In genomic region chr17:57404807-57405485, GRCh38 we compare ENCODE assay signal across 25 cellular contexts.
DNase-seq lines count a peak whose midpoint lies in the region; ATAC-seq, FAIRE-seq and TF ChIP-seq lines count a peak whose summit lies in the region.
"Had no signal": no experiment of that assay in that cellular context is flagged by ENCODE, and none has a peak within 500 bp of the region (broad histone marks: within the 10 kb centered on the region; RNA-seq: fewer than 3 reads in every experiment).

No MANE protein-coding gene starts in this region.

- 50 to 61% (median 57%) methylated on average over 5 of the region's 5 CpGs for WGBS in psoas muscle, 3 donors

- no peaks in the 10 kb centered on the region for H4K20me1 ChIP-seq in Karpas-422 (ENCODE audit: insufficient read depth, low read depth, low read length)

- H2AFZ ChIP-seq in Karpas-422 (ENCODE audit: low read length) = no peak overlapping the region

- peaks cover 20 to 41% of the 10 kb centered on the region in 2 donors for H3K4me1 Mint-ChIP-seq in natural killer cell

- H3K79me2 ChIP-seq in Karpas-422 (ENCODE audit: low read length) = peaks cover 98% of the 10 kb centered on the region

- H3K9me3 Mint-ChIP-seq in natural killer cell = no peaks in the 10 kb centered on the region
- H3K9me3 Mint-ChIP-seq: activated CD4-positive, alpha-beta memory T cell treated with anti-CD3 and anti-CD28 coated beads, Interleukin-2, amount 10 ng/mL, durations not matched to agents 7 days and 5 days; activated naive CD4-positive, alpha-beta T cell treated with anti-CD3 and anti-CD28 coated beads for 36 hours; immature natural killer cell had no signal

- H3K4me3 Mint-ChIP-seq in natural killer cell = no peak overlapping the region
- H3K4me3 Mint-ChIP-seq: activated CD4-positive, alpha-beta memory T cell treated with anti-CD3 and anti-CD28 coated beads, Interleukin-2, amount 10 ng/mL, durations not matched to agents 7 days and 5 days; activated naive CD4-positive, alpha-beta T cell treated with anti-CD3 and anti-CD28 coated beads for 36 hours; immature natural killer cell; T-helper 17 cell had no signal

- no peaks in the 10 kb centered on the region for H3K27me3 Mint-ChIP-seq in natural killer cell (ENCODE audit: low read depth in 2 of 2)
- H3K27me3 Mint-ChIP-seq: activated CD4-positive, alpha-beta memory T cell treated with anti-CD3 and anti-CD28 coated beads, Interleukin-2, amount 10 ng/mL, durations not matched to agents 7 days and 5 days; T-helper 17 cell had no signal

- H3K27ac Mint-ChIP-seq in natural killer cell = no peak overlapping the region
- H3K27ac Mint-ChIP-seq: activated CD4-positive, alpha-beta memory T cell treated with anti-CD3 and anti-CD28 coated beads, Interleukin-2, amount 10 ng/mL, durations not matched to agents 7 days and 5 days; activated naive CD4-positive, alpha-beta T cell treated with anti-CD3 and anti-CD28 coated beads for 36 hours had no signal

- no peaks in the 10 kb centered on the region for H3K27me3 ChIP-seq in Karpas-422 (ENCODE audit: low read length)
- no peaks in the 10 kb centered on the region for H3K27me3 ChIP-seq in psoas muscle (ENCODE audit: insufficient read depth in 3 of 3, low read length in 2 of 3)
- H3K27me3 ChIP-seq: testis had no signal

- TF ChIP-seq CTCF in kidney (IDR thresholded peaks at IDR 0.05; ENCODE audit: borderline replicate concordance, extremely low read depth, insufficient read depth) = no peak
- no peak for TF ChIP-seq CTCF in psoas muscle (IDR thresholded peaks at IDR 0.05)
- TF ChIP-seq CTCF in natural killer cell (IDR thresholded peaks at IDR 0.05) = no peak

- H3K9me3 ChIP-seq in Karpas-422 (ENCODE audit: low read length) (no peaks in the 10 kb centered on the region), kidney (ENCODE audit: control insufficient read depth in 1 of 2, low read length in 2 of 2) (no peaks in the 10 kb centered on the region), psoas muscle (no peaks in the 10 kb centered on the region)
- H3K9me3 ChIP-seq: Caco-2, SK-N-SH, testis had no signal

- H3K4me1 ChIP-seq in Karpas-422 (ENCODE audit: low read length) = peaks cover 93% of the 10 kb centered on the region
- H3K4me1 ChIP-seq in kidney (ENCODE audit: control insufficient read depth in 1 of 2, insufficient read depth in 1 of 2, low read depth in 1 of 2, low read length in 2 of 2) = peaks cover 32 to 35% of the 10 kb centered on the region in 2 donors
- peaks cover 65% of the 10 kb centered on the region for H3K4me1 ChIP-seq in psoas muscle

- H3K36me3 ChIP-seq in Karpas-422 (ENCODE audit: insufficient read depth, low read length) = peaks cover 18% of the 10 kb centered on the region; the same call in 1 of the 2 replicates
- peaks cover 0 to 7% of the 10 kb centered on the region in 2 donors for H3K36me3 ChIP-seq in kidney (ENCODE audit: control insufficient read depth in 1 of 2, insufficient read depth in 2 of 2, low read length in 2 of 2)
- no peaks in the 10 kb centered on the region for H3K36me3 ChIP-seq in psoas muscle (ENCODE audit: insufficient read depth in 1 of 2, low read depth in 1 of 2)

- H3K4me2 ChIP-seq in Karpas-422 (ENCODE audit: low read depth, low read length, poor library complexity, severe bottlenecking) = no peak overlapping the region
- H3K4me2 ChIP-seq: SK-N-SH had no signal

- peak; percentile 23 for DNase-seq in NCI-H82 (lab: John Stamatoyannopoulos, UW)
- no peak for DNase-seq in NCI-H82 treated with DMSO at 0.1 percent for 48 hours (lab: John Stamatoyannopoulos, UW; ENCODE audit: unreplicated experiment)
- no peak for DNase-seq in Karpas-422
- DNase-seq in kidney = no peak
- no peak for DNase-seq in psoas muscle
- DNase-seq in activated CD8-positive, alpha-beta memory T cell treated with anti-CD3 and anti-CD28 coated beads for 24 hours = no peak
- DNase-seq in natural killer cell = no peak
- DNase-seq: activated CD4-positive, alpha-beta memory T cell treated with anti-CD3 and anti-CD28 coated beads, Interleukin-2, amount 10 ng/mL, durations not matched to agents 7 days and 5 days; activated CD8-positive, alpha-beta memory T cell treated with anti-CD3 and anti-CD28 coated beads, Interleukin-2, amount 50 U/mL, for 48 hours; activated naive CD4-positive, alpha-beta T cell treated with anti-CD3 and anti-CD28 coated beads for 36 hours; Caco-2; DMS53; immature natural killer cell; NCI-H1105; NCI-H187 treated with DMSO at 0.1 percent for 48 hours; SK-N-SH; stimulated activated CD4-positive, alpha-beta T cell treated with anti-CD3 and anti-CD28 coated beads, Interleukin-1b, Interleukin-23, amount 100 ng/mL, for 48 hours; stimulated activated naive CD8-positive, alpha-beta T cell treated with anti-CD3 and anti-CD28 coated beads, Interleukin-15, Interleukin-2, amounts not matched to agents 100 U/mL and 50 U/mL, for 24 hours; T-helper 17 cell; testis had no signal

- H3K27ac ChIP-seq in Karpas-422 (ENCODE audit: low read length) = peak overlapping the region; percentile 72
- H3K27ac ChIP-seq in kidney (ENCODE audit: low read depth in 2 of 2, low read length in 2 of 2) = peak overlapping the region; percentile 41 to 47
- peak overlapping the region; percentile 72 for H3K27ac ChIP-seq in psoas muscle
- H3K27ac ChIP-seq: 22Rv1, C4-2B had no signal

- intact Hi-C loops in kidney (cut with DNase I) = no loop called here
- intact Hi-C loops in psoas muscle (cut with DNase I) = no loop called here
- intact Hi-C loops in natural killer cell (cut with micrococcal nuclease) = no loop called here

- no peak for FAIRE-seq in kidney (lab: Jason Lieb, UNC)

- H3K9ac ChIP-seq in Karpas-422 (ENCODE audit: low read length) (no peak overlapping the region), kidney (ENCODE audit: low read length in 2 of 2) (no peak overlapping the region)
- H3K9ac ChIP-seq: SK-N-SH had no signal

- H3K36me3 Mint-ChIP-seq in natural killer cell = no peaks in the 10 kb centered on the region

- no peaks in the 10 kb centered on the region for H3K9me2 ChIP-seq in Karpas-422 (replicated peaks; ENCODE audit: insufficient read depth, low read length)
- H3K9me2 ChIP-seq: SK-N-SH had no signal

- H3K4me3 ChIP-seq in Karpas-422 (ENCODE audit: low read length) (no peak overlapping the region), kidney (ENCODE audit: low read length in 2 of 2) (no peak overlapping the region), psoas muscle (no peak overlapping the region)
- H3K4me3 ChIP-seq: testis had no signal

- ATAC-seq in psoas muscle = peak in 2 of 4 donors; percentile 27 to 56
- ATAC-seq in HG02852 (IDR thresholded peaks at IDR 0.05; ENCODE audit: unreplicated experiment) = no peak
- no peak for ATAC-seq in natural killer cell
- ATAC-seq: activated CD4-positive, CD25-positive, alpha-beta regulatory T cell treated with anti-CD3 and anti-CD28 coated beads, Interleukin-2, amount 50 U/mL, for 24 hours; PC-3; stimulated activated naive CD8-positive, alpha-beta T cell treated with anti-CD3 and anti-CD28 coated beads, Interleukin-15, Interleukin-2, amounts not matched to agents 100 U/mL and 50 U/mL, for 24 hours; T-helper 17 cell had no signal
